ENCODE assay signal across 1 cellular context in genomic region chr1:44327679-44328491, GRCh38.
TF ChIP-seq lines count a peak whose summit lies in the region.

No MANE protein-coding gene starts in this region.

TF ChIP-seq in HEK293, 187 proteins besides CTCF, POLR2A, EP300 and RAD21 (continued from another document and continues in another):
- TF ChIP-seq, protein P1, sequence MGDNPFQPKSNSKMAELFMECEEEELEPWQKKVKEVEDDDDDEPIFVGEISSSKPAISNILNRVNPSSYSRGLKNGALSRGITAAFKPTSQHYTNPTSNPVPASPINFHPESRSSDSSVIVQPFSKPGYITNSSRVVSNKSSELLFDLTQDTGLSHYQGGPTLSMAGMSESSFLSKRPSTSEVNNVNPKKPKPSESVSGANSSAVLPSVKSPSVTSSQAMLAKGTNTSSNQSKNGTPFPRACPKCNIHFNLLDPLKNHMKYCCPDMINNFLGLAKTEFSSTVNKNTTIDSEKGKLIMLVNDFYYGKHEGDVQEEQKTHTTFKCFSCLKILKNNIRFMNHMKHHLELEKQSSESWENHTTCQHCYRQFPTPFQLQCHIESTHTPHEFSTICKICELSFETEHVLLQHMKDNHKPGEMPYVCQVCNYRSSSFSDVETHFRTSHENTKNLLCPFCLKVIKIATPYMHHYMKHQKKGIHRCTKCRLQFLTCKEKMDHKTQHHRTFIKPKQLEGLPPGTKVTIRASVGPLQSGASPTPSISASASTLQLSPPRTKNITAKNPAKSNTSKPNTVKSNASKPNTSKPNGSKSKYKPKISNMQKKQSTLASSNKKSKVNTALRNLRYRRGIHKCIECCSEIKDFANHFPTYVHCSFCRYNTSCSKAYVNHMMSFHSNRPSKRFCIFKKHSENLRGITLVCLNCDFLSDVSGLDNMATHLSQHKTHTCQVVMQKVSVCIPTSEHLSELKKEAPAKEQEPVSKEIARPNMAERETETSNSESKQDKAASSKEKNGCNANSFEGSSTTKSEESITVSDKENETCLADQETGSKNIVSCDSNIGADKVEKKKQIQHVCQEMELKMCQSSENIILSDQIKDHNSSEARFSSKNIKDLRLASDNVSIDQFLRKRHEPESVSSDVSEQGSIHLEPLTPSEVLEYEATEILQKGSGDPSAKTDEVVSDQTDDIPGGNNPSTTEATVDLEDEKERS (tag by site-specific recombination; IDR thresholded peaks at IDR 0.05) = no peak
- TF ChIP-seq OSR2 (tag by site-specific recombination; IDR thresholded peaks at IDR 0.05) (peak; percentile 85), AEBP2 (tag by site-specific recombination; IDR thresholded peaks at IDR 0.05; ENCODE audit: borderline replicate concordance) (no peak), ZNF274 (IDR thresholded peaks at IDR 0.05; ENCODE audit: low read length) (no peak), ZNF274 (tag by site-specific recombination; IDR thresholded peaks at IDR 0.05; ENCODE audit: borderline replicate concordance) (no peak), ZNF664 (tag by site-specific recombination; IDR thresholded peaks at IDR 0.05) (no peak), ZNF391 (tag by site-specific recombination; IDR thresholded peaks at IDR 0.05; ENCODE audit: borderline replicate concordance, low read depth) (0 out of 2 replicates have a peak, but pooled peaks have one; percentile 30), HOXC10 (CRISPR knock-in tag; IDR thresholded peaks at IDR 0.05) (no peak), WT1 (tag by site-specific recombination; IDR thresholded peaks at IDR 0.05) (peak; percentile 52; the same call in 1 of the 2 replicates), KLF7 (tag by site-specific recombination; IDR thresholded peaks at IDR 0.05; ENCODE audit: borderline replicate concordance) (no peak), ZNF571 (tag by site-specific recombination; IDR thresholded peaks at IDR 0.05) (no peak), MEIS1 (CRISPR knock-in tag; IDR thresholded peaks at IDR 0.05; ENCODE audit: borderline replicate concordance) (no peak), ZNF48 (tag by site-specific recombination; IDR thresholded peaks at IDR 0.05) (no peak), ZNF677 (tag by site-specific recombination; IDR thresholded peaks at IDR 0.05) (peak; percentile 68), ZNF292 (tag by site-specific recombination; IDR thresholded peaks at IDR 0.05; ENCODE audit: borderline replicate concordance, low read depth) (no peak), ZNF561 (tag by site-specific recombination; IDR thresholded peaks at IDR 0.05; ENCODE audit: borderline replicate concordance) (peak; percentile 76), ZNF501 (tag by site-specific recombination; IDR thresholded peaks at IDR 0.05) (no peak; the same call in 1 of the 2 replicates), ZNF791 (tag by site-specific recombination; IDR thresholded peaks at IDR 0.05) (no peak), BCL11B (tag by site-specific recombination; IDR thresholded peaks at IDR 0.05; ENCODE audit: low read depth) (no peak), ZNF580 (tag by site-specific recombination; IDR thresholded peaks at IDR 0.05) (no peak), ZNF23 (tag by site-specific recombination; IDR thresholded peaks at IDR 0.05; ENCODE audit: borderline replicate concordance) (no peak), ZNF24 (tag by site-specific recombination; IDR thresholded peaks at IDR 0.05) (peak; percentile 92), ZNF148 (tag by site-specific recombination; IDR thresholded peaks at IDR 0.05; ENCODE audit: borderline replicate concordance) (no peak), SP2 (tag by site-specific recombination; IDR thresholded peaks at IDR 0.05) (no peak), ZNF837 (tag by site-specific recombination; IDR thresholded peaks at IDR 0.05) (no peak), KLF9 (tag by site-specific recombination; IDR thresholded peaks at IDR 0.05; ENCODE audit: low read depth) (peak; percentile 65; the same call in 1 of the 2 replicates), KLF10 (tag by site-specific recombination; IDR thresholded peaks at IDR 0.05) (peak; percentile 94), ZNF366 (tag by site-specific recombination; conservative IDR thresholded peaks at IDR 0.05) (peak; percentile 92), ZNF341 (tag by site-specific recombination; IDR thresholded peaks at IDR 0.05; ENCODE audit: low read depth) (no peak), PBX3 (CRISPR knock-in tag; IDR thresholded peaks at IDR 0.05) (no peak), ZNF558 (tag by site-specific recombination; IDR thresholded peaks at IDR 0.05) (peak; percentile 50), YY1 (tag by site-specific recombination; IDR thresholded peaks at IDR 0.05) (no peak), ZNF530 (tag by site-specific recombination; IDR thresholded peaks at IDR 0.05; ENCODE audit: low read depth) (no peak), ZNF473 (tag by site-specific recombination; IDR thresholded peaks at IDR 0.05) (no peak), GFI1B (tag by site-specific recombination; IDR thresholded peaks at IDR 0.05) (no peak), ZBTB17 (tag by site-specific recombination; IDR thresholded peaks at IDR 0.05) (peak; percentile 94), ZNF513 (tag by site-specific recombination; IDR thresholded peaks at IDR 0.05) (peak; percentile 37; the same call in 1 of the 2 replicates)
- TF ChIP-seq, protein P2, sequence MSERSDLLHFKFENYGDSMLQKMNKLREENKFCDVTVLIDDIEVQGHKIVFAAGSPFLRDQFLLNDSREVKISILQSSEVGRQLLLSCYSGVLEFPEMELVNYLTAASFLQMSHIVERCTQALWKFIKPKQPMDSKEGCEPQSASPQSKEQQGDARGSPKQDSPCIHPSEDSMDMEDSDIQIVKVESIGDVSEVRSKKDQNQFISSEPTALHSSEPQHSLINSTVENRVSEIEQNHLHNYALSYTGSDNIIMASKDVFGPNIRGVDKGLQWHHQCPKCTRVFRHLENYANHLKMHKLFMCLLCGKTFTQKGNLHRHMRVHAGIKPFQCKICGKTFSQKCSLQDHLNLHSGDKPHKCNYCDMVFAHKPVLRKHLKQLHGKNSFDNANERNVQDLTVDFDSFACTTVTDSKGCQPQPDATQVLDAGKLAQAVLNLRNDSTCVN (tag by site-specific recombination; optimal IDR thresholded peaks at IDR 0.05) = peak; percentile 9
- TF ChIP-seq, protein P3, sequence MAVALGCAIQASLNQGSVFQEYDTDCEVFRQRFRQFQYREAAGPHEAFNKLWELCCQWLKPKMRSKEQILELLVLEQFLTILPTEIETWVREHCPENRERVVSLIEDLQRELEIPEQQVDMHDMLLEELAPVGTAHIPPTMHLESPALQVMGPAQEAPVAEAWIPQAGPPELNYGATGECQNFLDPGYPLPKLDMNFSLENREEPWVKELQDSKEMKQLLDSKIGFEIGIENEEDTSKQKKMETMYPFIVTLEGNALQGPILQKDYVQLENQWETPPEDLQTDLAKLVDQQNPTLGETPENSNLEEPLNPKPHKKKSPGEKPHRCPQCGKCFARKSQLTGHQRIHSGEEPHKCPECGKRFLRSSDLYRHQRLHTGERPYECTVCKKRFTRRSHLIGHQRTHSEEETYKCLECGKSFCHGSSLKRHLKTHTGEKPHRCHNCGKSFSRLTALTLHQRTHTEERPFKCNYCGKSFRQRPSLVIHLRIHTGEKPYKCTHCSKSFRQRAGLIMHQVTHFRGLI (tag by site-specific recombination; IDR thresholded peaks at IDR 0.05) = peak; percentile 78
- TF ChIP-seq, protein P4, sequence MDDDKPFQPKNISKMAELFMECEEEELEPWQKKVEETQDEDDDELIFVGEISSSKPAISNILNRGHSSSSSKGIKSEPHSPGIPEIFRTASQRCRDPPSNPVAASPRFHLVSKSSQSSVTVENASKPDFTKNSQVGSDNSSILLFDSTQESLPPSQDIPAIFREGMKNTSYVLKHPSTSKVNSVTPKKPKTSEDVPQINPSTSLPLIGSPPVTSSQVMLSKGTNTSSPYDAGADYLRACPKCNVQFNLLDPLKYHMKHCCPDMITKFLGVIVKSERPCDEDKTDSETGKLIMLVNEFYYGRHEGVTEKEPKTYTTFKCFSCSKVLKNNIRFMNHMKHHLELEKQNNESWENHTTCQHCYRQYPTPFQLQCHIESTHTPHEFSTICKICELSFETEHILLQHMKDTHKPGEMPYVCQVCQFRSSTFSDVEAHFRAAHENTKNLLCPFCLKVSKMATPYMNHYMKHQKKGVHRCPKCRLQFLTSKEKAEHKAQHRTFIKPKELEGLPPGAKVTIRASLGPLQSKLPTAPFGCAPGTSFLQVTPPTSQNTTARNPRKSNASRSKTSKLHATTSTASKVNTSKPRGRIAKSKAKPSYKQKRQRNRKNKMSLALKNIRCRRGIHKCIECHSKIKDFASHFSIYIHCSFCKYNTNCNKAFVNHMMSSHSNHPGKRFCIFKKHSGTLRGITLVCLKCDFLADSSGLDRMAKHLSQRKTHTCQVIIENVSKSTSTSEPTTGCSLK (tag by site-specific recombination; IDR thresholded peaks at IDR 0.05) = no peak
- TF ChIP-seq, protein P5, sequence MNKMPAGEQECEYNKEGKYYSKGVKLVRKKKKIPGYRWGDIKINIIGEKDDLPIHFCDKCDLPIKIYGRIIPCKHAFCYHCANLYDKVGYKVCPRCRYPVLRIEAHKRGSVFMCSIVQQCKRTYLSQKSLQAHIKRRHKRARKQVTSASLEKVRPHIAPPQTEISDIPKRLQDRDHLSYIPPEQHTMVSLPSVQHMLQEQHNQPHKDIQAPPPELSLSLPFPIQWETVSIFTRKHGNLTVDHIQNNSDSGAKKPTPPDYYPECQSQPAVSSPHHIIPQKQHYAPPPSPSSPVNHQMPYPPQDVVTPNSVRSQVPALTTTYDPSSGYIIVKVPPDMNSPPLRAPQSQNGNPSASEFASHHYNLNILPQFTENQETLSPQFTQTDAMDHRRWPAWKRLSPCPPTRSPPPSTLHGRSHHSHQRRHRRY (tag by site-specific recombination; IDR thresholded peaks at IDR 0.05) = no peak
- TF ChIP-seq, protein P6, sequence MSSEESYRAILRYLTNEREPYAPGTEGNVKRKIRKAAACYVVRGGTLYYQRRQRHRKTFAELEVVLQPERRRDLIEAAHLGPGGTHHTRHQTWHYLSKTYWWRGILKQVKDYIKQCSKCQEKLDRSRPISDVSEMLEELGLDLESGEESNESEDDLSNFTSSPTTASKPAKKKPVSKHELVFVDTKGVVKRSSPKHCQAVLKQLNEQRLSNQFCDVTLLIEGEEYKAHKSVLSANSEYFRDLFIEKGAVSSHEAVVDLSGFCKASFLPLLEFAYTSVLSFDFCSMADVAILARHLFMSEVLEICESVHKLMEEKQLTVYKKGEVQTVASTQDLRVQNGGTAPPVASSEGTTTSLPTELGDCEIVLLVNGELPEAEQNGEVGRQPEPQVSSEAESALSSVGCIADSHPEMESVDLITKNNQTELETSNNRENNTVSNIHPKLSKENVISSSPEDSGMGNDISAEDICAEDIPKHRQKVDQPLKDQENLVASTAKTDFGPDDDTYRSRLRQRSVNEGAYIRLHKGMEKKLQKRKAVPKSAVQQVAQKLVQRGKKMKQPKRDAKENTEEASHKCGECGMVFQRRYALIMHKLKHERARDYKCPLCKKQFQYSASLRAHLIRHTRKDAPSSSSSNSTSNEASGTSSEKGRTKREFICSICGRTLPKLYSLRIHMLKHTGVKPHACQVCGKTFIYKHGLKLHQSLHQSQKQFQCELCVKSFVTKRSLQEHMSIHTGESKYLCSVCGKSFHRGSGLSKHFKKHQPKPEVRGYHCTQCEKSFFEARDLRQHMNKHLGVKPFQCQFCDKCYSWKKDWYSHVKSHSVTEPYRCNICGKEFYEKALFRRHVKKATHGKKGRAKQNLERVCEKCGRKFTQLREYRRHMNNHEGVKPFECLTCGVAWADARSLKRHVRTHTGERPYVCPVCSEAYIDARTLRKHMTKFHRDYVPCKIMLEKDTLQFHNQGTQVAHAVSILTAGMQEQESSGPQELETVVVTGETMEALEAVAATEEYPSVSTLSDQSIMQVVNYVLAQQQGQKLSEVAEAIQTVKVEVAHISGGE (tag by site-specific recombination; conservative IDR thresholded peaks at IDR 0.05; ENCODE audit: low read depth) = no peak
